16 cellular contexts compared by ENCODE assay signal in the genomic region with DNA sequence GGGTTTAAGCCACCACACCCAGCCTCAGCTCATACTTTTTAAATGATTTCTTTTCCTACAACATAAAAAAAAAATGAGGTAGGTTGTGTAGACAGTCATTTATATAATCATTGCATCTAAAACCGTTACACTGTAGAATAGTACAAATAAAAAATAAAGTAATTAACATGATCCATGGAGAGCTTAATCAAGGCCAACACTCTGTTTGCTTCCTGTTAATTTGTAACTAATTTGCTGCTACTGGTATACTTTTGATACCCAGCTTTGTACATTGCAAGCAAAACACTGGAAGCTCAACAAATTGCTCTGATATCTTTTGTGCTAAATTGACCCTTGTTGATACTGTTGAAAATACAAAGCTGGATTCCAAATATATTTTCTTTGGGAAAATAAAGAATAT.
"Had no signal": no experiment of that assay in that cellular context is flagged by ENCODE, and none has a peak within 500 bp of the region (broad histone marks: within the 10 kb centered on the region; RNA-seq: fewer than 3 reads in every experiment).

No MANE protein-coding gene starts in this region.

- H3K9me3 ChIP-seq: gastrocnemius medialis, heart right ventricle, neutrophil, tibial artery, upper lobe of left lung, uterus had no signal

- H3K4me3 ChIP-seq: coronary artery, gastrocnemius medialis, heart right ventricle, tibial artery, upper lobe of left lung, uterus had no signal

- FAIRE-seq: endothelial cell of umbilical vein had no signal

- H3K27me3 ChIP-seq: gastrocnemius medialis, heart right ventricle, tibial artery, upper lobe of left lung, uterus had no signal

- DNase-seq: effector CD4-positive, alpha-beta T cell; endodermal cell; gastrocnemius medialis; heart right ventricle; islet precursor cell; naive thymus-derived CD4-positive, alpha-beta T cell; nephron progenitor cell; right cardiac atrium; stimulated activated CD4-positive, alpha-beta T cell treated with anti-CD3 and anti-CD28 coated beads, Interleukin-4, amount 100 ng/mL, for 1 hour; tibial artery; upper lobe of left lung; uterus had no signal

- H3K36me3 ChIP-seq: gastrocnemius medialis, heart right ventricle, neutrophil, tibial artery, upper lobe of left lung, uterus had no signal

- H3K27ac ChIP-seq: coronary artery, gastrocnemius medialis, heart right ventricle, neutrophil, tibial artery, upper lobe of left lung, uterus had no signal

- ATAC-seq: gastrocnemius medialis; heart right ventricle; naive thymus-derived CD4-positive, alpha-beta T cell; stimulated activated memory B cell treated with anti-CD40 and anti-IgM and Interleukin-4, amounts not matched to agents 10 μg/mL and 1 μg/mL and 100 μg/mL, for 72 hours had no signal

- H3K4me1 ChIP-seq: gastrocnemius medialis, tibial artery, upper lobe of left lung, uterus had no signal
